Comparison of ENCODE assay signal across 8 cellular contexts in genomic region chr13:40666058-40666904, GRCh38. TPM values are rescaled to one million over a fixed set of nuclear protein-coding genes. Genes with fewer than 3 reads are reported as not detected.
DNase-seq lines count a peak whose midpoint lies in the region; ATAC-seq, FAIRE-seq and TF ChIP-seq lines count a peak whose summit lies in the region.

Gene FOXO1 (minus strand): TSS chr13:40666641. CDS start chr13:40666212, 429 bp downstream.

- no peak for FAIRE-seq in D721Med (lab: Jason Lieb, UNC)

- H4K20me1 ChIP-seq in fibroblast of lung (ENCODE audit: control insufficient read depth, extremely low read depth, insufficient read depth, low read length), result no peaks in the 10 kb centered on the region

- H3K36me3 Mint-ChIP-seq in naive thymus-derived CD8-positive, alpha-beta T cell, result peaks cover 0 to 6% (median 4%) of the 10 kb centered on the region in 3 donors
- H3K36me3 Mint-ChIP-seq in stimulated activated naive B cell treated with anti-CD40 and anti-IgM and Interleukin-4, amounts not matched to agents 10 μg/mL and 1 μg/mL and 100 μg/mL, for 72 hours, result peaks cover 4 to 9% of the 10 kb centered on the region in 2 donors

- H3K9ac ChIP-seq in fibroblast of lung (ENCODE audit: insufficient read depth, low read length), result peak within 1 kb of the TSS; percentile 59

- POLR2A ChIA-PET in naive thymus-derived CD8-positive, alpha-beta T cell (lab: Charles Lee), result interaction anchor here (0.6 to 5.9 kb wide), 33 partner anchors 7 to 880 kb away, joined by 3 to 102 read pairs (median 5); no protein-coding TSS in a partner anchor

- peak within 1 kb of the TSS; percentile 93 for H3K4me2 ChIP-seq in fibroblast of lung (ENCODE audit: extremely low read depth, insufficient read depth, low read length)

- no peaks in the 10 kb centered on the region for H3K79me2 ChIP-seq in fibroblast of lung (ENCODE audit: control insufficient read depth, insufficient read depth, low read length)

- H3K4me1 ChIP-seq in fibroblast of lung (ENCODE audit: control insufficient read depth, extremely low read depth, insufficient read depth, low read length), result no peaks in the 10 kb centered on the region

- TF ChIP-seq CTCF in D721Med (IDR thresholded peaks at IDR 0.05; ENCODE audit: insufficient read depth, missing control alignments), result no peak
- no peak for TF ChIP-seq CTCF in fibroblast of lung (conservative IDR thresholded peaks at IDR 0.05 in 1 of 2, IDR thresholded peaks at IDR 0.05 in 1 of 2; ENCODE audit: low read depth in 1 of 2, low read length in 2 of 2)

- peak; percentile 36 for ATAC-seq in GM21367 (IDR thresholded peaks at IDR 0.05; ENCODE audit: unreplicated experiment)
- ATAC-seq in naive thymus-derived CD8-positive, alpha-beta T cell, result peak; percentile 72 to 78
- ATAC-seq in stimulated activated naive B cell treated with anti-CD40 and anti-IgM and Interleukin-4, amounts not matched to agents 10 μg/mL and 1 μg/mL and 100 μg/mL, for 72 hours (replicated peaks), result peak; percentile 61 to 74

- peaks cover 21 to 44% (median 39%) of the 10 kb centered on the region in 4 donors for H3K4me1 Mint-ChIP-seq in naive thymus-derived CD8-positive, alpha-beta T cell
- H3K4me1 Mint-ChIP-seq in stimulated activated naive B cell treated with anti-CD40 and anti-IgM and Interleukin-4, amounts not matched to agents 10 μg/mL and 1 μg/mL and 100 μg/mL, for 72 hours, result peaks cover 14 to 37% of the 10 kb centered on the region in 2 donors

- peak; percentile 98 for DNase-seq in D721Med (ENCODE audit: insufficient read length, low spot score)
- peak in 67 of 76 experiments; percentile 0 to 75 (median 50) for DNase-seq in HUDEP-2 (lab: John Stamatoyannopoulos, UW; ENCODE audit: unreplicated experiment in 76 of 76)
- peak; percentile 85 for DNase-seq in RKO (ENCODE audit: low spot score)
- peak; percentile 80 to 85 for DNase-seq in activated T-helper 1 cell treated with anti-CD3 and anti-CD28 coated beads, Interleukin-2, amount 50 U/mL, for 16 hours (ENCODE audit: low read depth in 1 of 2, low spot score in 1 of 2)
- peak; percentile 86 to 89 for DNase-seq in fibroblast of lung (ENCODE audit: low read depth in 2 of 2)
- DNase-seq in naive thymus-derived CD8-positive, alpha-beta T cell, result peak; percentile 85 to 96 (median 92)
- peak; percentile 88 for DNase-seq in stimulated activated naive B cell treated with anti-CD40 and anti-IgM and Interleukin-4, amounts not matched to agents 10 μg/mL and 1 μg/mL and 100 μg/mL, for 72 hours

- peak within 1 kb of the TSS; percentile 78 for H2AFZ ChIP-seq in fibroblast of lung (ENCODE audit: low read length)

- no peaks in the 10 kb centered on the region for H3K9me3 ChIP-seq in fibroblast of lung (ENCODE audit: control insufficient read depth, insufficient read depth, low read depth, low read length)

- no peaks in the 10 kb centered on the region for H3K9me3 Mint-ChIP-seq in naive thymus-derived CD8-positive, alpha-beta T cell
- no peaks in the 10 kb centered on the region for H3K9me3 Mint-ChIP-seq in stimulated activated naive B cell treated with anti-CD40 and anti-IgM and Interleukin-4, amounts not matched to agents 10 μg/mL and 1 μg/mL and 100 μg/mL, for 72 hours

- H3K27ac ChIP-seq in fibroblast of lung (ENCODE audit: insufficient read depth, low read length), result peak within 1 kb of the TSS; percentile 47

- peak within 1 kb of the TSS; percentile 89 to 98 (median 92) for H3K4me3 Mint-ChIP-seq in naive thymus-derived CD8-positive, alpha-beta T cell
- peak within 1 kb of the TSS; percentile 94 to 98 for H3K4me3 Mint-ChIP-seq in stimulated activated naive B cell treated with anti-CD40 and anti-IgM and Interleukin-4, amounts not matched to agents 10 μg/mL and 1 μg/mL and 100 μg/mL, for 72 hours

- H3K4me3 ChIP-seq in fibroblast of lung (replicated peaks in 1 of 4; ENCODE audit: control extremely low read depth in 1 of 4, insufficient read depth in 1 of 4, low read depth in 3 of 4, low read length in 4 of 4), result peak within 1 kb of the TSS; percentile 60 to 73 (median 68)

- H3K27ac Mint-ChIP-seq in naive thymus-derived CD8-positive, alpha-beta T cell, result peak within 1 kb of the TSS; percentile 86 to 97 (median 94)
- H3K27ac Mint-ChIP-seq in stimulated activated naive B cell treated with anti-CD40 and anti-IgM and Interleukin-4, amounts not matched to agents 10 μg/mL and 1 μg/mL and 100 μg/mL, for 72 hours, result peak within 1 kb of the TSS; percentile 98

- H3K36me3 ChIP-seq in fibroblast of lung (ENCODE audit: control insufficient read depth, insufficient read depth, low read length), result no peaks in the 10 kb centered on the region

- H3K27me3 ChIP-seq in fibroblast of lung (ENCODE audit: control insufficient read depth, insufficient read depth, low read length), result no peaks in the 10 kb centered on the region

- H3K27me3 Mint-ChIP-seq in naive thymus-derived CD8-positive, alpha-beta T cell, result no peaks in the 10 kb centered on the region
- H3K27me3 Mint-ChIP-seq in stimulated activated naive B cell treated with anti-CD40 and anti-IgM and Interleukin-4, amounts not matched to agents 10 μg/mL and 1 μg/mL and 100 μg/mL, for 72 hours, result no peaks in the 10 kb centered on the region

RNA-seq across cellular contexts. Expression of gene FOXO1, which starts in this region (rescaled TPM):
- 2.5 and 2.8 TPM in 2 replicates for total RNA-seq in fibroblast of lung
- polyA plus RNA-seq in fibroblast of lung, result 1.4 and 1.9 TPM in 2 replicates
- 1.1 and 1.4 TPM in 2 replicates for polyA plus RNA-seq in fibroblast of lung (2012)
- polyA minus RNA-seq in fibroblast of lung (ENCODE audit: low replicate concordance), result 2.3 and 4.4 TPM in 2 replicates
- 100 to 1,000 TPM; 101 to 103 TPM for total RNA-seq in naive thymus-derived CD8-positive, alpha-beta T cell
- polyA plus RNA-seq in naive thymus-derived CD8-positive, alpha-beta T cell, result 100 to 1,000 TPM in 1 of 3 donors, 10 to 100 TPM in 2; 59.1 to 137 (median 86.5) TPM

Comparison
In these comparisons a context has a peak if more than half of its experiments do, and no peak if none do; other contexts are left out.
1. Peak in every context shown above with its lines: DNase-seq, ATAC-seq, H3K4me3 ChIP-seq and H3K27ac ChIP-seq.
2. RNA of gene FOXO1 (total RNA-seq): 101 to 103 TPM in naive thymus-derived CD8-positive, alpha-beta T cell; 2.5 to 2.8 TPM in fibroblast of lung; every median in the first group is over 10 times any median in the second.
3. RNA of gene FOXO1 (polyA plus RNA-seq): 59.1 to 137 TPM in naive thymus-derived CD8-positive, alpha-beta T cell; 1.1 to 1.9 TPM in fibroblast of lung; every median in the first group is over 10 times any median in the second.